Comparison of ENCODE assay signal across 15 cellular contexts in the genomic region with DNA sequence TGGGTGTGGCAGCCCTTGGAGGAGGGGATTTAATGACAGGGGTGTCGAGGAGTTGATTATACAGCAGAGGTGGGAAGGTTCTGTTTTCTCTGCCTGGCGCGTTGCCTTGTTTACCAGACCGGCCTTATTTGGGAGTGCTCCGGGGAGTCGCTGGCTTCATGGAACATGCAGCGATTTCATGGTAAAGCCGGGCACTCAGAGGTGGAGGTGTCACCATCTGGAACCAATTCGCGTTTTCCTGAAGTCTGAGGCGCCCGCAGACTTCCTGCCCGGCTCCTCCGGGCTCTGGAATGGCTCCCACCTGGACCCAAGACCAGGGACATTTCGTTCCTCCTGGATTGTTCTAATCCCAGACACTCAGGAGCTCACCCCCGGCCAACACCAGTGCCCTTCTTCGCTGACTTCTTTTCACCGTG.
DNase-seq lines count a peak whose midpoint lies in the region; ATAC-seq, FAIRE-seq and TF ChIP-seq lines count a peak whose summit lies in the region.
"Had no signal": no experiment of that assay in that cellular context is flagged by ENCODE, and none has a peak within 500 bp of the region (broad histone marks: within the 10 kb centered on the region; RNA-seq: fewer than 3 reads in every experiment).

No MANE protein-coding gene starts in this region.

- H4K20me1 ChIP-seq in astrocyte (ENCODE audit: insufficient read depth, low read length) = no peaks in the 10 kb centered on the region

- no peak overlapping the region for H2AFZ ChIP-seq in astrocyte (ENCODE audit: low read depth, low read length)

- ATAC-seq in GM21367 (IDR thresholded peaks at IDR 0.05; ENCODE audit: unreplicated experiment) (no peak), HG03045 (IDR thresholded peaks at IDR 0.05; ENCODE audit: unreplicated experiment) (no peak), GM21529 (IDR thresholded peaks at IDR 0.05; ENCODE audit: unreplicated experiment) (no peak)
- ATAC-seq: activated naive CD4-positive, alpha-beta T cell treated with anti-CD3 and anti-CD28 coated beads, Interleukin-2, amount 50 U/mL, for 72 hours had no signal

- H3K4me1 Mint-ChIP-seq in astrocyte (ENCODE audit: low read depth, unreplicated experiment) (peaks cover 21% of the 10 kb centered on the region), nephron progenitor cell (peaks cover 72% of the 10 kb centered on the region)

- H3K4me3 Mint-ChIP-seq in astrocyte (ENCODE audit: unreplicated experiment) (no peak overlapping the region), nephron progenitor cell (no peak overlapping the region)
- H3K4me3 Mint-ChIP-seq: H9 had no signal

- no peaks in the 10 kb centered on the region for H3K9me3 ChIP-seq in astrocyte (ENCODE audit: insufficient read depth, low read depth, low read length)
- H3K9me3 ChIP-seq: BLaER1 treated with 17β-estradiol and CSF1 and Interleukin-3, amounts not matched to agents 10 nM and 100 nM had no signal

- peak; percentile 38 for DNase-seq in DMS 273 treated with DMSO at 0.1 percent for 48 hours (lab: John Stamatoyannopoulos, UW)
- peak; percentile 81 for DNase-seq in NCI-H146 (lab: John Stamatoyannopoulos, UW)
- no peak for DNase-seq in astrocyte (ENCODE audit: low read depth)
- DNase-seq in nephron progenitor cell = no peak
- DNase-seq in cortex of kidney (lab: John Stamatoyannopoulos, UW) = no peak
- DNase-seq: activated CD4-positive, alpha-beta T cell treated with anti-CD3 and anti-CD28 coated beads, Interleukin-2, amount 50 U/mL, for 48 hours; H9; NCI-H526; retina had no signal

- H3K79me2 ChIP-seq in astrocyte (ENCODE audit: insufficient read depth, low read length) = no peaks in the 10 kb centered on the region

- H3K27me3 Mint-ChIP-seq in astrocyte (ENCODE audit: low read depth, unreplicated experiment) (peaks cover 43% of the 10 kb centered on the region), nephron progenitor cell (ENCODE audit: low read depth, poor library complexity) (peaks cover 10% of the 10 kb centered on the region)

- no peak for TF ChIP-seq CTCF in astrocyte (IDR thresholded peaks at IDR 0.05; ENCODE audit: insufficient read depth, low read depth, low read length)
- TF ChIP-seq CTCF in nephron progenitor cell (IDR thresholded peaks at IDR 0.05) = no peak

- H3K9ac ChIP-seq in astrocyte (ENCODE audit: low read length) = no peak overlapping the region
- H3K9ac ChIP-seq: BLaER1 treated with 17β-estradiol and CSF1 and Interleukin-3, amounts not matched to agents 10 nM and 100 nM had no signal

- no peak overlapping the region for H3K4me3 ChIP-seq in astrocyte (ENCODE audit: insufficient read depth, low read depth, low read length)
- H3K4me3 ChIP-seq: BLaER1 treated with 17β-estradiol and CSF1 and Interleukin-3, amounts not matched to agents 10 nM and 100 nM; dorsolateral prefrontal cortex had no signal

- H3K36me3 Mint-ChIP-seq in astrocyte (ENCODE audit: low read depth, unreplicated experiment) (no peaks in the 10 kb centered on the region), nephron progenitor cell (ENCODE audit: low read depth) (no peaks in the 10 kb centered on the region)
- H3K36me3 Mint-ChIP-seq: activated naive CD4-positive, alpha-beta T cell treated with anti-CD3 and anti-CD28 coated beads, Interleukin-2, amount 50 U/mL, for 72 hours had no signal

- H3K27ac Mint-ChIP-seq in astrocyte (ENCODE audit: unreplicated experiment) = peak overlapping the region; percentile 58
- peak overlapping the region; percentile 79 for H3K27ac Mint-ChIP-seq in nephron progenitor cell
- H3K27ac Mint-ChIP-seq: activated naive CD4-positive, alpha-beta T cell treated with anti-CD3 and anti-CD28 coated beads, Interleukin-2, amount 50 U/mL, for 72 hours had no signal

- no peaks in the 10 kb centered on the region for H3K36me3 ChIP-seq in astrocyte (ENCODE audit: insufficient read depth, low read length)
- H3K36me3 ChIP-seq: BLaER1 treated with 17β-estradiol and CSF1 and Interleukin-3, amounts not matched to agents 10 nM and 100 nM had no signal

- no peak for FAIRE-seq in astrocyte (lab: Jason Lieb, UNC)

- no peak overlapping the region for H3K27ac ChIP-seq in astrocyte (ENCODE audit: low read depth, low read length)
- H3K27ac ChIP-seq: BLaER1 treated with 17β-estradiol and CSF1 and Interleukin-3, amounts not matched to agents 10 nM and 100 nM had no signal

- no peaks in the 10 kb centered on the region for H3K9me3 Mint-ChIP-seq in astrocyte (ENCODE audit: unreplicated experiment)
- H3K9me3 Mint-ChIP-seq in nephron progenitor cell = no peaks in the 10 kb centered on the region
- H3K9me3 Mint-ChIP-seq: activated naive CD4-positive, alpha-beta T cell treated with anti-CD3 and anti-CD28 coated beads, Interleukin-2, amount 50 U/mL, for 72 hours; H9 had no signal

- H3K4me2 ChIP-seq in astrocyte (ENCODE audit: low read length) = no peak overlapping the region
- H3K4me2 ChIP-seq: BLaER1 treated with 17β-estradiol and CSF1 and Interleukin-3, amounts not matched to agents 10 nM and 100 nM had no signal

- peaks cover 13% of the 10 kb centered on the region for H3K4me1 ChIP-seq in astrocyte (ENCODE audit: insufficient read depth, low read length)

- H3K27me3 ChIP-seq in astrocyte (ENCODE audit: insufficient read depth, low read length) = no peaks in the 10 kb centered on the region
- H3K27me3 ChIP-seq: dorsolateral prefrontal cortex had no signal

Comparison
In these comparisons a context has a peak if more than half of its experiments do, and no peak if none do; other contexts are left out.
1. DNase-seq: peak in DMS 273 treated with DMSO at 0.1 percent for 48 hours (single experiment) and NCI-H146 (single experiment); none in astrocyte (single experiment), nephron progenitor cell (single experiment) and cortex of kidney (single experiment).